Comparison of ENCODE assay signal across 29 cellular contexts in the genomic region with DNA sequence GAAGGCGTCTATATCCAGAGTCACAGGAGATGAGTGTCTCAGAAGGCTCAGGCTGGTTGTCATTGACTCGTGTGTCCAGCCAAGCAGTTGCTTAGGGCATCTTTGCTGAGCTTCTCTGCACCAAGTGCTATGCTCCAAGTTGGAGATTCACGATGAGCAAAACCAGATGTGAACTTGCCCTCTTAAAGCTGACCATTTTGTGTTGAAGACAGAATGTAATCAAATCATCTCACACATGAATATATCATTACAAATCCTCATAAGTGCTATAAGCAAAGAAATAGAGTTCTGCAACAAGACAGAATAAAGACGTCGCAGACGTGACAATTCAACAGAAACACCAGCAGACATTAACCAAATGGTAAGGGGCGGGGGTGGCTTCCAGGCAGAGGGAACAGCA.
"Had no signal": no experiment of that assay in that cellular context is flagged by ENCODE, and none has a peak within 500 bp of the region (broad histone marks: within the 10 kb centered on the region; RNA-seq: fewer than 3 reads in every experiment).

No MANE protein-coding gene starts in this region.

- H3K4me3 ChIP-seq: ascending aorta, breast epithelium, coronary artery, dorsolateral prefrontal cortex, esophagus muscularis mucosa, gastrocnemius medialis, heart left ventricle had no signal

- H3K4me1 ChIP-seq: ascending aorta, breast epithelium, foreskin keratinocyte, gastrocnemius medialis, heart left ventricle had no signal

- H3K9me3 ChIP-seq: ascending aorta, breast epithelium, esophagus muscularis mucosa, gastrocnemius medialis, heart left ventricle had no signal

- H3K27ac ChIP-seq: ascending aorta, breast epithelium, coronary artery, dorsolateral prefrontal cortex, esophagus muscularis mucosa, foreskin keratinocyte, gastrocnemius medialis, heart left ventricle had no signal

- H3K36me3 ChIP-seq: ascending aorta, breast epithelium, esophagus muscularis mucosa, gastrocnemius medialis, heart left ventricle had no signal

- H3K27me3 ChIP-seq: ascending aorta, breast epithelium, esophagus muscularis mucosa, foreskin keratinocyte, gastrocnemius medialis, heart left ventricle had no signal

- DNase-seq: activated CD4-positive, alpha-beta memory T cell treated with anti-CD3 and anti-CD28 coated beads, Interleukin-2, amount 10 ng/mL, durations not matched to agents 7 days and 5 days; activated CD4-positive, alpha-beta T cell treated with anti-CD3 and anti-CD28 coated beads for 1 hour; activated CD4-positive, alpha-beta T cell treated with anti-CD3 and anti-CD28 coated beads for 4 hours; activated CD4-positive, alpha-beta T cell treated with anti-CD3 and anti-CD28 coated beads, Interleukin-2, amount 10 ng/mL, durations not matched to agents 7 days and 5 days; activated CD4-positive, alpha-beta T cell treated with anti-CD3 and anti-CD28 coated beads, Interleukin-2, amount 50 U/mL, for 4 hours; activated CD8-positive, alpha-beta memory T cell treated with anti-CD3 and anti-CD28 coated beads, Interleukin-2, amount 50 U/mL, for 48 hours; activated gamma-delta T cell; activated naive CD4-positive, alpha-beta T cell; activated naive CD4-positive, alpha-beta T cell treated with anti-CD3 and anti-CD28 coated beads, Interleukin-2, amount 10 ng/mL, durations not matched to agents 7 days and 5 days; activated naive CD8-positive, alpha-beta T cell treated with anti-CD3 and anti-CD28 coated beads, Interleukin-2, amount 10 ng/mL, durations not matched to agents 7 days and 5 days; activated T-cell treated with anti-CD3 and anti-CD28 coated beads for 4 hours; activated T-cell treated with anti-CD3 and anti-CD28 coated beads, Interleukin-2, amount 50 U/mL, for 24 hours; activated T-cell treated with anti-CD3 and anti-CD28 coated beads, Interleukin-2, amount 50 U/mL, for 72 hours; dorsolateral prefrontal cortex; effector memory CD4-positive, alpha-beta T cell; erythroblast; foreskin keratinocyte; gastrocnemius medialis; glutamatergic neuron; heart left ventricle; T-helper 1 cell; T-helper 17 cell; T1000 had no signal

- ATAC-seq: activated naive CD4-positive, alpha-beta T cell treated with anti-CD3 and anti-CD28 coated beads, Interleukin-2, amount 50 U/mL, for 72 hours; activated T-cell treated with anti-CD3 and anti-CD28 coated beads, Interleukin-2, amount 50 U/mL, for 72 hours; foreskin keratinocyte; gastrocnemius medialis; heart left ventricle; T-helper 17 cell; WTC11 had no signal
